In genomic region chr19:13922118-13922517, GRCh38 we compare ENCODE assay signal across 5 cellular contexts. TPM values are rescaled to one million over a fixed set of nuclear protein-coding genes. Genes with fewer than 3 reads are reported as not detected.
"Had no signal": no experiment of that assay in that cellular context is flagged by ENCODE, and none has a peak within 500 bp of the region (broad histone marks: within the 10 kb centered on the region; RNA-seq: fewer than 3 reads in every experiment).

No MANE protein-coding gene starts in this region.

RNA-seq across cellular contexts. Expression of gene PODNL1, which starts 16.1 kb away (rescaled TPM):
- polyA plus RNA-seq: IgD-negative memory B cell had no signal

RNA-seq across cellular contexts. Expression of gene BRME1, which starts 16.2 kb away (rescaled TPM):
- polyA plus RNA-seq: IgD-negative memory B cell had no signal

RNA-seq across cellular contexts. Expression of gene NANOS3, which starts 45.2 kb away (rescaled TPM):
- total RNA-seq: GM23248, H4, H7, HT-29 had no signal
- polyA plus RNA-seq: IgD-negative memory B cell had no signal
